Comparison of ENCODE assay signal across 28 cellular contexts in the genomic region with DNA sequence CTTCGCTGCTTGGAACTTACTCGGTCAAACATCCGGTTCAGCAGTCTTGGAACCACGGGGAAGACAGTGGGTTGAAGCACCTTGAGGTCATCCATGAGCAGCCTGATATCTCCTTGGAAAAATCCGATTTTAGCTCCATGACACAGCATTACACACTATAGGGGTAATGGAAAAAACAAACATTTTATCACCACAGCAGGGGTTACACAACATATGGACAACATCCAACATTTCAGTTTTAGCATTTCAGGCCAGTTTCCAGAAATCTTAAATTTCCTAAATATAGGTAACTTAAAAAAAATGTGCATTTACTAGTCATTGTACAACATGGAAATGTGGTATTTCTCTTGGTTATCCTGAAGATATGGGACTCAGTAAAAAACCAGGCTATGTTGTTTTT.
"Had no signal": no experiment of that assay in that cellular context is flagged by ENCODE, and none has a peak within 500 bp of the region (broad histone marks: within the 10 kb centered on the region; RNA-seq: fewer than 3 reads in every experiment).

No MANE protein-coding gene starts in this region.

- DNase-seq: activated CD4-positive, alpha-beta T cell treated with anti-CD3 and anti-CD28 coated beads, Interleukin-2, amount 10 ng/mL, durations not matched to agents 7 days and 5 days; activated CD4-positive, alpha-beta T cell treated with anti-CD3 and anti-CD28 coated beads, Interleukin-2, amount 50 U/mL, for 48 hours; activated CD8-positive, alpha-beta T cell treated with anti-CD3 and anti-CD28 coated beads, Interleukin-2, amount 10 ng/mL, durations not matched to agents 7 days and 5 days; activated gamma-delta T cell; activated naive CD4-positive, alpha-beta T cell treated with Interleukin-2 at 50 U/mL for 16 hours; activated naive CD8-positive, alpha-beta T cell treated with anti-CD3 and anti-CD28 coated beads, Interleukin-2, amount 10 ng/mL, durations not matched to agents 7 days and 5 days; activated T-cell treated with anti-CD3 and anti-CD28 coated beads, Interleukin-2, amount 50 U/mL, for 24 hours; body of pancreas; NCI-H1048; NCI-H1105 treated with DMSO at 0.1 percent for 48 hours; NCI-H1436; NCI-H1694; NCI-H1930; NCI-H2081 treated with DMSO at 0.1 percent for 48 hours; NCI-H226; NCI-H446 treated with DMSO at 0.1 percent for 48 hours; NCI-H524 treated with DMSO at 0.1 percent for 48 hours; NCI-H748 treated with DMSO at 0.1 percent for 48 hours; NK-92 treated with Interleukin-12 subunit alpha and Interleukin-12 subunit beta, amount 100 ng/mL, for 24 hours; PC-3; T1000 had no signal

- H3K27ac ChIP-seq: body of pancreas, breast epithelium, RWPE1, SK-N-MC had no signal

- H3K27me3 ChIP-seq: body of pancreas, breast epithelium had no signal

- H3K9me3 ChIP-seq: body of pancreas, breast epithelium had no signal

- H3K36me3 ChIP-seq: breast epithelium had no signal

- H3K4me3 ChIP-seq: body of pancreas, breast epithelium, K562, SK-N-MC had no signal

- ATAC-seq: activated CD8-positive, alpha-beta T cell treated with anti-CD3 and anti-CD28 coated beads, Interleukin-2, amount 10 ng/mL, durations not matched to agents 7 days and 5 days; body of pancreas; K562; PC-3; Right ventricle myocardium inferior had no signal

- FAIRE-seq: astrocyte, K562, RCC 7860 had no signal

- H3K4me1 ChIP-seq: body of pancreas, breast epithelium had no signal
